1 cellular context compared by ENCODE assay signal in genomic region chr17:34645636-34646035, GRCh38.
TF ChIP-seq lines count a peak whose summit lies in the region.

No MANE protein-coding gene starts in this region.

TF ChIP-seq in HEK293, 187 proteins besides CTCF, POLR2A, EP300 and RAD21 (continued from another document):
- TF ChIP-seq PATZ1 (tag by site-specific recombination; IDR thresholded peaks at IDR 0.05) (peak; percentile 18; the same call in 1 of the 2 replicates), ZFHX2 (tag by site-specific recombination; conservative IDR thresholded peaks at IDR 0.05) (0 out of 2 replicates have a peak, but pooled peaks have one; percentile 4), PRDM10 (tag by site-specific recombination; IDR thresholded peaks at IDR 0.05) (peak; percentile 70), KLF1 (tag by site-specific recombination; IDR thresholded peaks at IDR 0.05) (peak; percentile 33), ZNF366 (tag by site-specific recombination; conservative IDR thresholded peaks at IDR 0.05) (no peak), ZIC2 (tag by site-specific recombination; IDR thresholded peaks at IDR 0.05) (peak; percentile 47)
